8 cellular contexts compared by ENCODE assay signal in genomic region chr15:38683382-38684242, GRCh38.
DNase-seq lines count a peak whose midpoint lies in the region; ATAC-seq lines count a peak whose summit lies in the region.

No MANE protein-coding gene starts in this region.

- H3K9me3 ChIP-seq in adipocyte (ENCODE audit: control insufficient read depth, low read length): no peaks in the 10 kb centered on the region

- H3K4me1 ChIP-seq in adipocyte (ENCODE audit: control insufficient read depth, insufficient read depth, low read length): peaks cover 8% of the 10 kb centered on the region

- H3K27me3 ChIP-seq in adipocyte (replicated peaks; ENCODE audit: control insufficient read depth, insufficient read depth, low read length): no peaks in the 10 kb centered on the region

- no peaks in the 10 kb centered on the region for H3K9me3 Mint-ChIP-seq in IgD-negative memory B cell

- no peaks in the 10 kb centered on the region for H3K36me3 Mint-ChIP-seq in IgD-negative memory B cell

- H3K4me3 ChIP-seq in adipocyte (ENCODE audit: low read length): no peak overlapping the region

- peaks cover 19 to 25% (median 20%) of the 10 kb centered on the region in 3 donors for H3K4me1 Mint-ChIP-seq in IgD-negative memory B cell

- H3K9ac ChIP-seq in adipocyte (ENCODE audit: low read length): no peak overlapping the region

- H3K36me3 ChIP-seq in adipocyte (ENCODE audit: control insufficient read depth, insufficient read depth, low read length, severe bottlenecking): no peaks in the 10 kb centered on the region

- ATAC-seq in GM21367 (IDR thresholded peaks at IDR 0.05; ENCODE audit: unreplicated experiment): peak; percentile 82

- peak overlapping the region; percentile 56 to 95 (median 69) for H3K27ac Mint-ChIP-seq in IgD-negative memory B cell

- peak overlapping the region in 2 of 4 donors; percentile 25 to 89 for H3K4me3 Mint-ChIP-seq in IgD-negative memory B cell

- H3K27me3 Mint-ChIP-seq in IgD-negative memory B cell: no peaks in the 10 kb centered on the region

- DNase-seq in EH (ENCODE audit: low read depth) (peak; percentile 71), SKM-1 treated with dmso at 0.1 percent for 144 hours (lab: John Stamatoyannopoulos, UW; ENCODE audit: unreplicated experiment) (peak; percentile 50), adipocyte (ENCODE audit: low read depth) (peak; percentile 78), hippocampal formation (lab: John Stamatoyannopoulos, UW) (peak; percentile 28 to 74), NCI-H1436 (lab: John Stamatoyannopoulos, UW) (no peak)
- DNase-seq in stimulated activated CD4-positive, alpha-beta T cell treated with anti-CD3 and anti-CD28 coated beads, Interleukin-15, amount 100 ng/mL, for 1 hour (ENCODE audit: low read depth in 1 of 2, low spot score in 1 of 2): peak; percentile 36 to 48
